8 cellular contexts compared by ENCODE assay signal in genomic region chr1:3501856-3502665, GRCh38. TPM values are rescaled to one million over a fixed set of nuclear protein-coding genes. Genes with fewer than 3 reads are reported as not detected.
DNase-seq lines count a peak whose midpoint lies in the region; ATAC-seq and TF ChIP-seq lines count a peak whose summit lies in the region.

No MANE protein-coding gene starts in this region.

- ATAC-seq in lower lobe of right lung: peak; percentile 74 to 86
- no peak for ATAC-seq in GM19035 (IDR thresholded peaks at IDR 0.05; ENCODE audit: unreplicated experiment)
- no peak for ATAC-seq in HG02642 (IDR thresholded peaks at IDR 0.05; ENCODE audit: poor library complexity, unreplicated experiment)
- ATAC-seq in GM21381 (IDR thresholded peaks at IDR 0.05; ENCODE audit: unreplicated experiment): no peak

- H3K4me3 ChIP-seq in lower lobe of right lung: no peak overlapping the region

- intact Hi-C loops in lower lobe of right lung (cut with DNase I): no loop called here

- H3K9me3 ChIP-seq in lower lobe of right lung: no peaks in the 10 kb centered on the region

- H3K27me3 ChIP-seq in lower lobe of right lung (ENCODE audit: low read depth): no peaks in the 10 kb centered on the region

- H3K4me1 ChIP-seq in lower lobe of right lung: peaks cover 14% of the 10 kb centered on the region

- H3K27ac ChIP-seq in lower lobe of right lung: no peak overlapping the region

- peaks cover 58% of the 10 kb centered on the region for H3K36me3 ChIP-seq in lower lobe of right lung

- DNase-seq in ELR (ENCODE audit: low read depth): peak; percentile 38
- DNase-seq in NCI-H460 (ENCODE audit: extremely low read depth, low read depth): peak; percentile 46
- DNase-seq in cerebellum (ENCODE audit: low spot score): peak; percentile 52
- peak; percentile 82 for DNase-seq in lower lobe of right lung
- DNase-seq in ureter (ENCODE audit: low spot score): peak; percentile 74

- TF ChIP-seq CTCF in lower lobe of right lung (IDR thresholded peaks at IDR 0.05): no peak

RNA-seq across cellular contexts. Expression of gene ARHGEF16, which starts 47.6 kb away (rescaled TPM):
- total RNA-seq in NCI-H460 (2014; rRNA removed; shearing (Covaris generic)): 5.5 and 6.7 TPM in 2 replicates
- polyA plus RNA-seq in NCI-H460 (2014; cell fraction: nucleus; rRNA removed): 31.6 and 34.0 TPM in 2 replicates
- total RNA-seq in cerebellum (0.45 TPM), lower lobe of right lung (10.6 TPM), ureter (28.5 TPM)

Comparison
In these comparisons a context has a peak if more than half of its experiments do, and no peak if none do; other contexts are left out.
1. ATAC-seq: peak in lower lobe of right lung (2 of 2); none in GM19035 (single experiment), HG02642 (single experiment) and GM21381 (single experiment).
2. Peak in every context shown above with its lines, with median percentiles within 50 percentile points of each other: DNase-seq.